In genomic region chr5:106006242-106006641, GRCh38 we compare ENCODE assay signal across 36 cellular contexts.
"Had no signal": no experiment of that assay in that cellular context is flagged by ENCODE, and none has a peak within 500 bp of the region (broad histone marks: within the 10 kb centered on the region; RNA-seq: fewer than 3 reads in every experiment).

No MANE protein-coding gene starts in this region.

- H3K36me3 ChIP-seq: adrenal gland, brain microvascular endothelial cell, breast epithelium had no signal

- H3K9me3 Mint-ChIP-seq: activated B cell treated with CpG ODN at 0.5 μM for 24 hours; activated CD4-positive, alpha-beta T cell treated with anti-CD3 and anti-CD28 coated beads, Interleukin-2, amount 10 ng/mL, durations not matched to agents 24 days and 14 days had no signal

- H3K27ac ChIP-seq: adrenal gland, body of pancreas, brain microvascular endothelial cell, breast epithelium, VCaP had no signal

- DNase-seq: activated B cell treated with CpG ODN at 0.5 μM for 24 hours; activated CD4-positive, alpha-beta memory T cell treated with anti-CD3 and anti-CD28 coated beads for 36 hours; activated CD4-positive, alpha-beta T cell treated with anti-CD3 and anti-CD28 coated beads for 4 hours; activated CD4-positive, alpha-beta T cell treated with anti-CD3 and anti-CD28 coated beads, Interleukin-2, amount 10 ng/mL, durations not matched to agents 24 days and 14 days; activated CD4-positive, alpha-beta T cell treated with anti-CD3 and anti-CD28 coated beads, Interleukin-2, amount 50 U/mL, for 1 hour; activated CD4-positive, alpha-beta T cell treated with anti-CD3 and anti-CD28 coated beads, Interleukin-2, amount 50 U/mL, for 4 hours; activated CD4-positive, CD25-positive, alpha-beta regulatory T cell treated with anti-CD3 and anti-CD28 coated beads, Interleukin-2, amount 50 U/mL, for 72 hours; activated CD8-positive, alpha-beta memory T cell treated with anti-CD3 and anti-CD28 coated beads, Interleukin-2, amount 50 U/mL, for 4 hours; activated CD8-positive, alpha-beta T cell treated with anti-CD3 and anti-CD28 coated beads for 36 hours; activated effector memory CD4-positive, alpha-beta T cell treated with anti-CD3 and anti-CD28 coated beads, Interleukin-2, amount 50 U/mL, for 16 hours; activated gamma-delta T cell treated with Interleukin-2 at 50 U/mL for 16 hours; activated naive CD4-positive, alpha-beta T cell; activated naive CD4-positive, alpha-beta T cell treated with anti-CD3 and anti-CD28 coated beads for 36 hours; activated naive CD4-positive, alpha-beta T cell treated with anti-CD3 and anti-CD28 coated beads, Interleukin-2, amount 50 U/mL, for 16 hours; activated naive CD8-positive, alpha-beta T cell treated with anti-CD3 and anti-CD28 coated beads for 36 hours; activated T-cell treated with anti-CD3 and anti-CD28 coated beads for 4 hours; activated T-cell treated with anti-CD3 and anti-CD28 coated beads, Interleukin-2, amount 50 U/mL, for 1 hour; activated T-cell treated with anti-CD3 and anti-CD28 coated beads, Interleukin-2, amount 50 U/mL, for 4 hours; activated T-cell treated with anti-CD3 and anti-CD28 coated beads, Interleukin-2, amount 50 U/mL, for 72 hours; adrenal gland; amniotic stem cell; aorta; body of pancreas; brain microvascular endothelial cell; central memory CD4-positive, alpha-beta T cell; T-helper 2 cell; T-helper 9 cell had no signal

- H3K27me3 ChIP-seq: adrenal gland, body of pancreas, brain microvascular endothelial cell, breast epithelium had no signal

- H3K27ac Mint-ChIP-seq: activated B cell treated with CpG ODN at 0.5 μM for 24 hours; activated CD4-positive, alpha-beta memory T cell treated with anti-CD3 and anti-CD28 coated beads for 36 hours; activated CD4-positive, alpha-beta T cell treated with anti-CD3 and anti-CD28 coated beads, Interleukin-2, amount 10 ng/mL, durations not matched to agents 24 days and 14 days; activated CD8-positive, alpha-beta T cell treated with anti-CD3 and anti-CD28 coated beads for 36 hours; activated naive CD4-positive, alpha-beta T cell treated with anti-CD3 and anti-CD28 coated beads for 36 hours; activated naive CD4-positive, alpha-beta T cell treated with anti-CD3 and anti-CD28 coated beads, Interleukin-2, amount 50 U/mL, for 72 hours; activated naive CD8-positive, alpha-beta T cell treated with anti-CD3 and anti-CD28 coated beads for 36 hours; activated T-cell treated with anti-CD3 and anti-CD28 coated beads, Interleukin-2, amount 50 U/mL, for 72 hours; activated T-helper 1 cell treated with anti-CD3 and anti-CD28 coated beads, Interleukin-12 subunit alpha, Interleukin-12 subunit beta, Interleukin-2, Interleukin-4 antibody, amounts not matched to agents 30 ng/mL and 10 ng/mL and 1 ng/mL, durations not matched to agents 14 hours and 24 hours and 36 hours; activated T-helper 17 cell treated with anti-CD3 and anti-CD28 coated beads, Interleukin-2, amount 50 U/mL, for 72 hours; T-helper 2 cell treated with Interferon-gamma antibody and Interleukin-4, amounts not matched to agents 5 μg/mL and 100 μg/mL, for 36 hours had no signal

- H3K4me1 Mint-ChIP-seq: activated B cell treated with CpG ODN at 0.5 μM for 24 hours; activated CD4-positive, alpha-beta T cell treated with anti-CD3 and anti-CD28 coated beads, Interleukin-2, amount 10 ng/mL, durations not matched to agents 24 days and 14 days; activated naive CD8-positive, alpha-beta T cell treated with anti-CD3 and anti-CD28 coated beads for 36 hours; activated T-helper 17 cell treated with anti-CD3 and anti-CD28 coated beads, Interleukin-2, amount 50 U/mL, for 72 hours had no signal

- H3K9me3 ChIP-seq: adrenal gland, body of pancreas, breast epithelium had no signal

- FAIRE-seq: astrocyte, colon, TTC549 had no signal

- H3K27me3 Mint-ChIP-seq: activated B cell treated with CpG ODN at 0.5 μM for 24 hours; activated CD4-positive, alpha-beta memory T cell treated with anti-CD3 and anti-CD28 coated beads for 36 hours; activated CD4-positive, alpha-beta T cell treated with anti-CD3 and anti-CD28 coated beads, Interleukin-2, amount 10 ng/mL, durations not matched to agents 24 days and 14 days; activated CD8-positive, alpha-beta T cell treated with anti-CD3 and anti-CD28 coated beads for 36 hours; activated naive CD8-positive, alpha-beta T cell treated with anti-CD3 and anti-CD28 coated beads for 36 hours; activated T-helper 17 cell treated with anti-CD3 and anti-CD28 coated beads, Interleukin-2, amount 50 U/mL, for 72 hours had no signal

- H3K4me3 ChIP-seq: adrenal gland, body of pancreas, breast epithelium had no signal

- H3K36me3 Mint-ChIP-seq: activated CD4-positive, alpha-beta memory T cell treated with anti-CD3 and anti-CD28 coated beads for 36 hours; activated naive CD8-positive, alpha-beta T cell treated with anti-CD3 and anti-CD28 coated beads for 36 hours had no signal

- ATAC-seq: activated CD8-positive, alpha-beta T cell treated with anti-CD3 and anti-CD28 coated beads for 36 hours; activated naive CD4-positive, alpha-beta T cell treated with anti-CD3 and anti-CD28 coated beads, Interleukin-2, amount 50 U/mL, for 72 hours; activated T-cell treated with anti-CD3 and anti-CD28 coated beads, Interleukin-2, amount 50 U/mL, for 4 hours; activated T-cell treated with anti-CD3 and anti-CD28 coated beads, Interleukin-2, amount 50 U/mL, for 72 hours; activated T-helper 17 cell treated with anti-CD3 and anti-CD28 coated beads, Interleukin-2, amount 50 U/mL, for 72 hours; body of pancreas had no signal

- H3K4me3 Mint-ChIP-seq: activated B cell treated with CpG ODN at 0.5 μM for 24 hours; activated CD4-positive, alpha-beta memory T cell treated with anti-CD3 and anti-CD28 coated beads for 36 hours; activated CD4-positive, alpha-beta T cell treated with anti-CD3 and anti-CD28 coated beads, Interleukin-2, amount 10 ng/mL, durations not matched to agents 24 days and 14 days; activated CD8-positive, alpha-beta T cell treated with anti-CD3 and anti-CD28 coated beads for 36 hours; activated naive CD4-positive, alpha-beta T cell treated with anti-CD3 and anti-CD28 coated beads for 36 hours; activated naive CD8-positive, alpha-beta T cell treated with anti-CD3 and anti-CD28 coated beads for 36 hours; activated T-cell treated with anti-CD3 and anti-CD28 coated beads, Interleukin-2, amount 50 U/mL, for 4 hours; activated T-cell treated with anti-CD3 and anti-CD28 coated beads, Interleukin-2, amount 50 U/mL, for 72 hours; activated T-helper 1 cell treated with anti-CD3 and anti-CD28 coated beads, Interleukin-12 subunit alpha, Interleukin-12 subunit beta, Interleukin-2, Interleukin-4 antibody, amounts not matched to agents 30 ng/mL and 10 ng/mL and 1 ng/mL, durations not matched to agents 14 hours and 24 hours and 36 hours; activated T-helper 17 cell treated with anti-CD3 and anti-CD28 coated beads, Interleukin-2, amount 50 U/mL, for 72 hours; T-helper 2 cell treated with Interferon-gamma antibody and Interleukin-4, amounts not matched to agents 5 μg/mL and 100 μg/mL, for 36 hours had no signal

- H3K4me1 ChIP-seq: adrenal gland, body of pancreas, breast epithelium had no signal
